ENCODE assay signal across 2 cellular contexts in genomic region chr2:51237626-51238271, GRCh38.
TF ChIP-seq lines count a peak whose summit lies in the region.

No MANE protein-coding gene starts in this region.

TF ChIP-seq in liver, 16 proteins besides CTCF, POLR2A, EP300 and RAD21 (continued from another document):
- TF ChIP-seq REST (IDR thresholded peaks at IDR 0.05), result peak; percentile 21
- TF ChIP-seq NR2F2 (IDR thresholded peaks at IDR 0.05), result peak; percentile 27
- TF ChIP-seq RXRA (IDR thresholded peaks at IDR 0.05), result peak; percentile 67 to 83
- TF ChIP-seq ATF3 (IDR thresholded peaks at IDR 0.05), result no peak
- TF ChIP-seq ZBTB33 (IDR thresholded peaks at IDR 0.05), result no peak
- TF ChIP-seq MAX (IDR thresholded peaks at IDR 0.05), result peak; percentile 21

TF ChIP-seq in HepG2, 621 proteins besides CTCF, POLR2A, EP300 and RAD21 (continued from another document):
- no peak for TF ChIP-seq ZNF281 (CRISPR knock-in tag; IDR thresholded peaks at IDR 0.05; ENCODE audit: borderline replicate concordance)
